In the genomic region with DNA sequence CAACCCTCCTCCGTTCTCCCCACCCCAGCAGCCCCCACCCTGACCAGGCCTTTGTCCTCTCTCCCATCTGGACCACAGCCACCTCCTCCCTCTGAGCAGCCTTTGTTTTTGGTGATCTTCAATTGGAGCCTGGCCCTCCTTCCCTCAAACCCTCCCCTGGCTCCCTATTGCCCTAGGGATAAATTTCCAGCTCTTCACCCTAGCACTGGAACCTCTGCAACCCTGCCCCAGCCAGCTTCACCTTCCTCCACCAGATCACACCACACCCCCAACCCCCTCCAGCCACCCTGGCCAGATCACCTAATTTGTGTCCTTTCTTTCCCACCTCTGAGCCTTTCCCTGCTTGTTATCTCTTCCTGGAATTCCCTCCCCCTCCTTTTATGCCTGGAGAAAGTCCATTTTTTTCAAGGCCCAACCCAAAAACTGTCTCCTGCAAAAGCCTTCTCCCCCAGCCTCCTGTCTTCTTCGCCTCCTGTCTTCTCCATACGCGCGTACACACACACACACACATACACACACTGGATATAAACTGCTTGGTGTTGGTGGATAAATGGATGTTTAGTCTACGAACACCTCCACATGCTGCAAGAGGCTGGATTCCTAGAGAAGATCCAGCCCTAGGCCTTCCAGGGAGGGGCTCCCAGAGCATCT, we compare ENCODE assay signal across 1 cellular context.
TF ChIP-seq lines count a peak whose summit lies in the region.

No MANE protein-coding gene starts in this region.

TF ChIP-seq in GM23338, 12 proteins besides CTCF, POLR2A, EP300 and RAD21 (continued from another document):
- TF ChIP-seq, protein P1, sequence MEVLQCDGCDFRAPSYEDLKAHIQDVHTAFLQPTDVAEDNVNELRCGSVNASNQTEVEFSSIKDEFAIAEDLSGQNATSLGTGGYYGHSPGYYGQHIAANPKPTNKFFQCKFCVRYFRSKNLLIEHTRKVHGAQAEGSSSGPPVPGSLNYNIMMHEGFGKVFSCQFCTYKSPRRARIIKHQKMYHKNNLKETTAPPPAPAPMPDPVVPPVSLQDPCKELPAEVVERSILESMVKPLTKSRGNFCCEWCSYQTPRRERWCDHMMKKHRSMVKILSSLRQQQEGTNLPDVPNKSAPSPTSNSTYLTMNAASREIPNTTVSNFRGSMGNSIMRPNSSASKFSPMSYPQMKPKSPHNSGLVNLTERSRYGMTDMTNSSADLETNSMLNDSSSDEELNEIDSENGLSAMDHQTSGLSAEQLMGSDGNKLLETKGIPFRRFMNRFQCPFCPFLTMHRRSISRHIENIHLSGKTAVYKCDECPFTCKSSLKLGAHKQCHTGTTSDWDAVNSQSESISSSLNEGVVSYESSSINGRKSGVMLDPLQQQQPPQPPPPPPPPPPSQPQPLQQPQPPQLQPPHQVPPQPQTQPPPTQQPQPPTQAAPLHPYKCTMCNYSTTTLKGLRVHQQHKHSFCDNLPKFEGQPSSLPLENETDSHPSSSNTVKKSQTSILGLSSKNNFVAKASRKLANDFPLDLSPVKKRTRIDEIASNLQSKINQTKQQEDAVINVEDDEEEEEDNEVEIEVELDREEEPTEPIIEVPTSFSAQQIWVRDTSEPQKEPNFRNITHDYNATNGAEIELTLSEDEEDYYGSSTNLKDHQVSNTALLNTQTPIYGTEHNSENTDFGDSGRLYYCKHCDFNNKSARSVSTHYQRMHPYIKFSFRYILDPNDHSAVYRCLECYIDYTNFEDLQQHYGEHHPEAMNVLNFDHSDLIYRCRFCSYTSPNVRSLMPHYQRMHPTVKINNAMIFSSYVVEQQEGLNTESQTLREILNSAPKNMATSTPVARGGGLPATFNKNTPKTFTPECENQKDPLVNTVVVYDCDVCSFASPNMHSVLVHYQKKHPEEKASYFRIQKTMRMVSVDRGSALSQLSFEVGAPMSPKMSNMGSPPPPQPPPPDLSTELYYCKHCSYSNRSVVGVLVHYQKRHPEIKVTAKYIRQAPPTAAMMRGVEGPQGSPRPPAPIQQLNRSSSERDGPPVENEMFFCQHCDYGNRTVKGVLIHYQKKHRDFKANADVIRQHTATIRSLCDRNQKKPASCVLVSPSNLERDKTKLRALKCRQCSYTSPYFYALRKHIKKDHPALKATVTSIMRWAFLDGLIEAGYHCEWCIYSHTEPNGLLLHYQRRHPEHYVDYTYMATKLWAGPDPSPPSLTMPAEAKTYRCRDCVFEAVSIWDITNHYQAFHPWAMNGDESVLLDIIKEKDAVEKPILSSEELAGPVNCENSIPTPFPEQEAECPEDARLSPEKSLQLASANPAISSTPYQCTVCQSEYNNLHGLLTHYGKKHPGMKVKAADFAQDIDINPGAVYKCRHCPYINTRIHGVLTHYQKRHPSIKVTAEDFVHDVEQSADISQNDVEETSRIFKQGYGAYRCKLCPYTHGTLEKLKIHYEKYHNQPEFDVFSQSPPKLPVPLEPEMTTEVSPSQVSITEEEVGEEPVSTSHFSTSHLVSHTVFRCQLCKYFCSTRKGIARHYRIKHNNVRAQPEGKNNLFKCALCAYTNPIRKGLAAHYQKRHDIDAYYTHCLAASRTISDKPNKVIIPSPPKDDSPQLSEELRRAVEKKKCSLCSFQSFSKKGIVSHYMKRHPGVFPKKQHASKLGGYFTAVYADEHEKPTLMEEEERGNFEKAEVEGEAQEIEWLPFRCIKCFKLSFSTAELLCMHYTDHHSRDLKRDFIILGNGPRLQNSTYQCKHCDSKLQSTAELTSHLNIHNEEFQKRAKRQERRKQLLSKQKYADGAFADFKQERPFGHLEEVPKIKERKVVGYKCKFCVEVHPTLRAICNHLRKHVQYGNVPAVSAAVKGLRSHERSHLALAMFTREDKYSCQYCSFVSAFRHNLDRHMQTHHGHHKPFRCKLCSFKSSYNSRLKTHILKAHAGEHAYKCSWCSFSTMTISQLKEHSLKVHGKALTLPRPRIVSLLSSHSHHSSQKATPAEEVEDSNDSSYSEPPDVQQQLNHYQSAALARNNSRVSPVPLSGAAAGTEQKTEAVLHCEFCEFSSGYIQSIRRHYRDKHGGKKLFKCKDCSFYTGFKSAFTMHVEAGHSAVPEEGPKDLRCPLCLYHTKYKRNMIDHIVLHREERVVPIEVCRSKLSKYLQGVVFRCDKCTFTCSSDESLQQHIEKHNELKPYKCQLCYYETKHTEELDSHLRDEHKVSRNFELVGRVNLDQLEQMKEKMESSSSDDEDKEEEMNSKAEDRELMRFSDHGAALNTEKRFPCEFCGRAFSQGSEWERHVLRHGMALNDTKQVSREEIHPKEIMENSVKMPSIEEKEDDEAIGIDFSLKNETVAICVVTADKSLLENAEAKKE (CRISPR knock-in tag; IDR thresholded peaks at IDR 0.05): no peak
- no peak for TF ChIP-seq JUNB (IDR thresholded peaks at IDR 0.05; ENCODE audit: unreplicated experiment)
